In genomic region chr5:140558542-140558941, GRCh38 we compare ENCODE assay signal across 17 cellular contexts. TPM values are rescaled to one million over a fixed set of nuclear protein-coding genes. Genes with fewer than 3 reads are reported as not detected.
DNase-seq lines count a peak whose midpoint lies in the region; ATAC-seq and TF ChIP-seq lines count a peak whose summit lies in the region.
"Had no signal": no experiment of that assay in that cellular context is flagged by ENCODE, and none has a peak within 500 bp of the region (broad histone marks: within the 10 kb centered on the region; RNA-seq: fewer than 3 reads in every experiment).

No MANE protein-coding gene starts in this region.

- H3K27ac Mint-ChIP-seq in T-helper 17 cell = peak overlapping the region; percentile 95
- peak overlapping the region in 5 of 6 donors; percentile 88 to 99 (median 95) for H3K27ac Mint-ChIP-seq in immature natural killer cell
- H3K27ac Mint-ChIP-seq in stimulated activated effector memory CD8-positive, alpha-beta T cell treated with anti-CD3 and anti-CD28 coated beads, Interleukin-12 subunit alpha, Interleukin-12 subunit beta, amount 100 ng/mL, for 72 hours = peak overlapping the region; percentile 32

- no peak overlapping the region for H3K9ac ChIP-seq in DND-41 (ENCODE audit: low read depth, low read length)

- ATAC-seq in DND-41 (ENCODE audit: insufficient read depth, low read depth) (no peak), T-helper 17 cell (no peak), HG03571 (IDR thresholded peaks at IDR 0.05; ENCODE audit: unreplicated experiment) (no peak)
- ATAC-seq in stimulated activated effector memory CD8-positive, alpha-beta T cell treated with anti-CD3 and anti-CD28 coated beads, Interleukin-12 subunit alpha, Interleukin-12 subunit beta, amount 100 ng/mL, for 72 hours = no peak
- ATAC-seq: activated CD8-positive, alpha-beta T cell treated with anti-CD3 and anti-CD28 coated beads for 36 hours; mucosa of descending colon had no signal

- H3K27me3 Mint-ChIP-seq in T-helper 17 cell = no peaks in the 10 kb centered on the region
- peaks cover 6 to 12% (median 8%) of the 10 kb centered on the region in 3 donors for H3K27me3 Mint-ChIP-seq in immature natural killer cell (ENCODE audit: low read depth in 3 of 3)
- H3K27me3 Mint-ChIP-seq: activated CD8-positive, alpha-beta T cell treated with anti-CD3 and anti-CD28 coated beads for 36 hours had no signal

- H2AFZ ChIP-seq in DND-41 (ENCODE audit: low read depth, low read length) = no peak overlapping the region

- H3K4me3 Mint-ChIP-seq in T-helper 17 cell (no peak overlapping the region), immature natural killer cell (peak overlapping the region in 2 of 5 donors; percentile 31 to 94)
- H3K4me3 Mint-ChIP-seq in stimulated activated effector memory CD8-positive, alpha-beta T cell treated with anti-CD3 and anti-CD28 coated beads, Interleukin-12 subunit alpha, Interleukin-12 subunit beta, amount 100 ng/mL, for 72 hours = no peak overlapping the region

- no peak for DNase-seq in DND-41
- DNase-seq in T-helper 17 cell = no peak
- no peak for DNase-seq in immature natural killer cell
- DNase-seq in stimulated activated effector memory CD8-positive, alpha-beta T cell treated with anti-CD3 and anti-CD28 coated beads, Interleukin-12 subunit alpha, Interleukin-12 subunit beta, amount 100 ng/mL, for 72 hours (ENCODE audit: low spot score in 2 of 2) = peak in 1 of 2 donors; percentile 48
- no peak for DNase-seq in HAP-1 (ENCODE audit: low spot score in 2 of 2)
- no peak for DNase-seq in GM03348 (ENCODE audit: low spot score)
- DNase-seq: activated CD8-positive, alpha-beta T cell treated with anti-CD3 and anti-CD28 coated beads for 36 hours; C1 segment of cervical spinal cord; DMS79 treated with DMSO at 0.1 percent for 48 hours; dorsolateral prefrontal cortex; hippocampal formation; mucosa of descending colon; NCI-H1048; NCI-H526 treated with DMSO at 0.1 percent for 48 hours had no signal

- no peaks in the 10 kb centered on the region for H3K27me3 ChIP-seq in DND-41 (ENCODE audit: insufficient read depth, low read length, poor library complexity)
- no peaks in the 10 kb centered on the region for H3K27me3 ChIP-seq in HAP-1 (ENCODE audit: low read depth)
- H3K27me3 ChIP-seq: dorsolateral prefrontal cortex, Peyer's patch had no signal

- H3K4me1 ChIP-seq in DND-41 (ENCODE audit: insufficient read depth, low read length) (peaks cover 58% of the 10 kb centered on the region), HAP-1 (peaks cover 10% of the 10 kb centered on the region)

- H3K27ac ChIP-seq in DND-41 (ENCODE audit: low read length) = peak overlapping the region; percentile 98; the same call in 1 of the 2 replicates

- 0 out of 4 replicates have a peak overlapping the region, but pooled peaks of 1 of the 2 experiments have one; percentile 93 for H3K4me3 ChIP-seq in DND-41 (ENCODE audit: low read depth in 1 of 2, low read length in 2 of 2)
- H3K4me3 ChIP-seq in HAP-1 = no peak overlapping the region
- H3K4me3 ChIP-seq: mucosa of descending colon, Peyer's patch had no signal

- no peaks in the 10 kb centered on the region for H3K36me3 Mint-ChIP-seq in T-helper 17 cell (ENCODE audit: low read depth)
- peaks cover 4% of the 10 kb centered on the region in 3 donors for H3K36me3 Mint-ChIP-seq in immature natural killer cell
- peaks cover 42% of the 10 kb centered on the region for H3K36me3 Mint-ChIP-seq in stimulated activated effector memory CD8-positive, alpha-beta T cell treated with anti-CD3 and anti-CD28 coated beads, Interleukin-12 subunit alpha, Interleukin-12 subunit beta, amount 100 ng/mL, for 72 hours

- no peak for TF ChIP-seq CTCF in DND-41 (IDR thresholded peaks at IDR 0.05; ENCODE audit: borderline replicate concordance, extremely low read depth, low read length, poor library complexity, severe bottlenecking)

- no peaks in the 10 kb centered on the region for H3K9me3 Mint-ChIP-seq in immature natural killer cell
- no peaks in the 10 kb centered on the region for H3K9me3 Mint-ChIP-seq in stimulated activated effector memory CD8-positive, alpha-beta T cell treated with anti-CD3 and anti-CD28 coated beads, Interleukin-12 subunit alpha, Interleukin-12 subunit beta, amount 100 ng/mL, for 72 hours
- H3K9me3 Mint-ChIP-seq: activated CD8-positive, alpha-beta T cell treated with anti-CD3 and anti-CD28 coated beads for 36 hours had no signal

- no peaks in the 10 kb centered on the region for H4K20me1 ChIP-seq in DND-41 (ENCODE audit: insufficient read depth, low read length)

- H3K9me3 ChIP-seq in DND-41 (ENCODE audit: insufficient read depth, low read length, severe bottlenecking) (no peaks in the 10 kb centered on the region), T-helper 17 cell (ENCODE audit: control insufficient read depth, low read length, poor library complexity, severe bottlenecking) (no peaks in the 10 kb centered on the region), HAP-1 (no peaks in the 10 kb centered on the region)
- H3K9me3 ChIP-seq: mucosa of descending colon, Peyer's patch had no signal

- H3K36me3 ChIP-seq in DND-41 (ENCODE audit: insufficient read depth, low read length) = peaks cover 46% of the 10 kb centered on the region
- peaks cover 7% of the 10 kb centered on the region; the same call in 1 of the 2 replicates for H3K36me3 ChIP-seq in HAP-1 (replicated peaks)

- in situ Hi-C loops in HAP-1 (cut with MboI; ENCODE audit: low sequenced_read_pairs) = no loop called here

- 0 out of 2 replicates have a peak overlapping the region, but pooled peaks have one; percentile 68 for H3K4me2 ChIP-seq in DND-41 (ENCODE audit: insufficient read depth, low read length)

- H3K4me1 Mint-ChIP-seq in T-helper 17 cell (peaks cover 63% of the 10 kb centered on the region), immature natural killer cell (peaks cover 47 to 55% of the 10 kb centered on the region in 2 donors)
- peaks cover 60% of the 10 kb centered on the region for H3K4me1 Mint-ChIP-seq in stimulated activated effector memory CD8-positive, alpha-beta T cell treated with anti-CD3 and anti-CD28 coated beads, Interleukin-12 subunit alpha, Interleukin-12 subunit beta, amount 100 ng/mL, for 72 hours

- H3K79me2 ChIP-seq in DND-41 (ENCODE audit: insufficient read depth, low read length) = peaks cover 41% of the 10 kb centered on the region

RNA-seq across cellular contexts. Expression of gene SRA1, which starts 1.3 kb away (rescaled TPM):
- total RNA-seq in T-helper 17 cell = 10 to 100 TPM; 29.9 to 33.2 TPM
- polyA plus RNA-seq in immature natural killer cell = 10 to 100 TPM; 44.5 to 77.4 (median 55.7) TPM

RNA-seq across cellular contexts. Expression of gene APBB3, which starts 5.9 kb away (rescaled TPM):
- total RNA-seq in T-helper 17 cell = 10 to 100 TPM; 47.5 to 59.0 TPM
- 1 to 10 TPM in 2 of 3 donors, under 1 TPM in 1; 0.94 to 3.5 (median 3.0) TPM for polyA plus RNA-seq in immature natural killer cell

RNA-seq across cellular contexts. Expression of gene SLC35A4, which starts 6.1 kb away (rescaled TPM):
- total RNA-seq in T-helper 17 cell = 10 to 100 TPM; 43.2 to 45.0 TPM
- 100 to 1,000 TPM in 2 of 3 donors, 10 to 100 TPM in 1; 73.3 to 134 (median 131) TPM for polyA plus RNA-seq in immature natural killer cell

RNA-seq across cellular contexts. Expression of gene EIF4EBP3, which starts 11.1 kb away (rescaled TPM):
- 10 to 100 TPM in 1 of 2 donors, 1 to 10 TPM in 1; 9.1 to 14.0 TPM for total RNA-seq in T-helper 17 cell
- polyA plus RNA-seq in immature natural killer cell = 10 to 100 TPM; 12.1 to 38.3 (median 15.4) TPM
- total RNA-seq: temporal lobe had no signal

Comparison
In these comparisons a context has a peak if more than half of its experiments do, and no peak if none do; other contexts are left out.
1. H3K27ac Mint-ChIP-seq: peak in every context shown above with its lines; median percentile 95 in T-helper 17 cell; 95 in immature natural killer cell; 32 in stimulated activated effector memory CD8-positive, alpha-beta T cell treated with anti-CD3 and anti-CD28 coated beads, Interleukin-12 subunit alpha, Interleukin-12 subunit beta, amount 100 ng/mL, for 72 hours.